ENCODE assay signal across 15 cellular contexts in genomic region chr19:28554321-28555091, GRCh38.
A peak's percentile ranks its signal among the peaks of the same experiment; 100 is the strongest.
DNase-seq lines count a peak whose midpoint lies in the region; ATAC-seq, FAIRE-seq and TF ChIP-seq lines count a peak whose summit lies in the region.
"Had no signal": no experiment of that assay in that cellular context is flagged by ENCODE, and none has a peak within 500 bp of the region (broad histone marks: within the 10 kb centered on the region; RNA-seq: fewer than 3 reads in every experiment).

No MANE protein-coding gene starts in this region.

- H3K36me3 ChIP-seq in lung (ENCODE audit: control insufficient read depth in 2 of 2, insufficient read depth in 2 of 2, low read length in 2 of 2) = no peaks in the 10 kb centered on the region
- H3K36me3 ChIP-seq in neural progenitor cell = no peaks in the 10 kb centered on the region
- H3K36me3 ChIP-seq in CD8-positive, alpha-beta T cell (ENCODE audit: insufficient read depth, low read length) = no peaks in the 10 kb centered on the region

- no peak overlapping the region for H3K4me2 ChIP-seq in neural progenitor cell

- H3K9me3 Mint-ChIP-seq in activated CD4-positive, alpha-beta T cell treated with anti-CD3 and anti-CD28 coated beads, Interleukin-2, amount 10 ng/mL, durations not matched to agents 24 days and 14 days = peaks cover 16% of the 10 kb centered on the region
- H3K9me3 Mint-ChIP-seq in stimulated activated effector memory CD8-positive, alpha-beta T cell treated with anti-CD3 and anti-CD28 coated beads, Interleukin-12 subunit alpha, Interleukin-12 subunit beta, amount 100 ng/mL, for 72 hours = peaks cover 6% of the 10 kb centered on the region
- H3K9me3 Mint-ChIP-seq in neural progenitor cell = no peaks in the 10 kb centered on the region
- H3K9me3 Mint-ChIP-seq in CD8-positive, alpha-beta T cell = peaks cover 2% of the 10 kb centered on the region
- H3K9me3 Mint-ChIP-seq: CD8-positive, alpha-beta memory T cell had no signal

- POLR2A ChIA-PET in CD8-positive, alpha-beta T cell (lab: Charles Lee) = no interaction called here

- no peak for FAIRE-seq in H54 (lab: Jason Lieb, UNC)
- FAIRE-seq: H1 had no signal

- DNase-seq in activated CD4-positive, alpha-beta T cell treated with anti-CD3 and anti-CD28 coated beads, Interleukin-2, amount 10 ng/mL, durations not matched to agents 24 days and 14 days = peak; percentile 35
- no peak for DNase-seq in activated CD4-positive, alpha-beta T cell treated with anti-CD3 and anti-CD28 coated beads, Interleukin-2, amount 50 U/mL, for 4 hours
- DNase-seq in ecto neural progenitor cell (ENCODE audit: low spot score) (peak; percentile 18), lung (ENCODE audit: low spot score) (peak; percentile 19), neural progenitor cell (ENCODE audit: low spot score) (no peak), H54 (ENCODE audit: insufficient read length, low spot score) (no peak)
- no peak for DNase-seq in stimulated activated effector memory CD8-positive, alpha-beta T cell treated with anti-CD3 and anti-CD28 coated beads, Interleukin-12 subunit alpha, Interleukin-12 subunit beta, amount 100 ng/mL, for 72 hours (ENCODE audit: low spot score in 2 of 2)
- DNase-seq in CD8-positive, alpha-beta T cell = no peak
- DNase-seq: Caco-2; CD8-positive, alpha-beta memory T cell; DMS53 had no signal

- no peaks in the 10 kb centered on the region for H3K36me3 Mint-ChIP-seq in activated CD4-positive, alpha-beta T cell treated with anti-CD3 and anti-CD28 coated beads, Interleukin-2, amount 10 ng/mL, durations not matched to agents 24 days and 14 days (ENCODE audit: low read depth)
- no peaks in the 10 kb centered on the region for H3K36me3 Mint-ChIP-seq in stimulated activated effector memory CD8-positive, alpha-beta T cell treated with anti-CD3 and anti-CD28 coated beads, Interleukin-12 subunit alpha, Interleukin-12 subunit beta, amount 100 ng/mL, for 72 hours
- no peaks in the 10 kb centered on the region for H3K36me3 Mint-ChIP-seq in neural progenitor cell
- no peaks in the 10 kb centered on the region for H3K36me3 Mint-ChIP-seq in CD8-positive, alpha-beta T cell
- H3K36me3 Mint-ChIP-seq: CD14-positive monocyte had no signal

- H3K27ac ChIP-seq in lung (ENCODE audit: low read depth in 1 of 2, low read length in 1 of 2) (no peak overlapping the region), neural progenitor cell (no peak overlapping the region)
- H3K27ac ChIP-seq in CD8-positive, alpha-beta T cell (ENCODE audit: low read depth, low read length) = no peak overlapping the region
- H3K27ac ChIP-seq: 22Rv1 had no signal

- WGBS in lung, 2 donors = 70 to 83% methylated on average over 4 of the region's 4 CpGs

- no peak overlapping the region for H3K9ac ChIP-seq in neural progenitor cell

- H3K4me1 ChIP-seq in lung (ENCODE audit: control insufficient read depth in 2 of 2, insufficient read depth in 2 of 2, low read length in 2 of 2) (no peaks in the 10 kb centered on the region), neural progenitor cell (no peaks in the 10 kb centered on the region)
- peaks cover 6% of the 10 kb centered on the region for H3K4me1 ChIP-seq in CD8-positive, alpha-beta T cell (ENCODE audit: insufficient read depth, low read length)
- H3K4me1 ChIP-seq: Caco-2 had no signal

- no peaks in the 10 kb centered on the region for H3K79me2 ChIP-seq in neural progenitor cell (ENCODE audit: low read depth)

- no peak overlapping the region for H3K4me3 ChIP-seq in lung
- H3K4me3 ChIP-seq in neural progenitor cell = no peak overlapping the region
- no peak overlapping the region for H3K4me3 ChIP-seq in CD8-positive, alpha-beta T cell (ENCODE audit: low read depth, low read length)

- no peak for ATAC-seq in lung (ENCODE audit: insufficient read depth, low FRiP score)
- ATAC-seq in stimulated activated effector memory CD8-positive, alpha-beta T cell treated with anti-CD3 and anti-CD28 coated beads, Interleukin-12 subunit alpha, Interleukin-12 subunit beta, amount 100 ng/mL, for 72 hours = peak; percentile 24
- ATAC-seq in CD8-positive, alpha-beta T cell = no peak
- ATAC-seq: HCT116 had no signal

- no peak for TF ChIP-seq POLR2A in H54 (IDR thresholded peaks at IDR 0.05; ENCODE audit: low read depth, low read length)

- intact Hi-C loops in activated CD4-positive, alpha-beta T cell treated with anti-CD3 and anti-CD28 coated beads, Interleukin-2, amount 10 ng/mL, durations not matched to agents 24 days and 14 days (cut with micrococcal nuclease) = no loop called here
- intact Hi-C loops in CD8-positive, alpha-beta T cell (cut with DNase I, micrococcal nuclease) = no loop called here

- no peaks in the 10 kb centered on the region for H3F3A ChIP-seq in neural progenitor cell (ENCODE audit: low read depth)

- no peak overlapping the region for H2AFZ ChIP-seq in neural progenitor cell (replicated peaks)

- CTCF ChIA-PET in CD8-positive, alpha-beta T cell (lab: Charles Lee) = no interaction called here

- H3K27ac Mint-ChIP-seq in activated CD4-positive, alpha-beta T cell treated with anti-CD3 and anti-CD28 coated beads, Interleukin-2, amount 10 ng/mL, durations not matched to agents 24 days and 14 days = no peak overlapping the region
- no peak overlapping the region for H3K27ac Mint-ChIP-seq in stimulated activated effector memory CD8-positive, alpha-beta T cell treated with anti-CD3 and anti-CD28 coated beads, Interleukin-12 subunit alpha, Interleukin-12 subunit beta, amount 100 ng/mL, for 72 hours
- H3K27ac Mint-ChIP-seq in neural progenitor cell = no peak overlapping the region
- H3K27ac Mint-ChIP-seq in CD8-positive, alpha-beta T cell = no peak overlapping the region
- H3K27ac Mint-ChIP-seq: CD14-positive monocyte had no signal

- H3K9me3 ChIP-seq in lung (ENCODE audit: control insufficient read depth in 2 of 2, insufficient read depth in 1 of 2, low read length in 1 of 2) = peaks cover 0 to 5% of the 10 kb centered on the region in 2 donors
- no peaks in the 10 kb centered on the region for H3K9me3 ChIP-seq in neural progenitor cell (ENCODE audit: low read depth)
- H3K9me3 ChIP-seq in CD8-positive, alpha-beta T cell (ENCODE audit: low read length) = no peaks in the 10 kb centered on the region
- H3K9me3 ChIP-seq: Caco-2 had no signal

- no peaks in the 10 kb centered on the region for H4K20me1 ChIP-seq in neural progenitor cell (ENCODE audit: low read depth)

- no peaks in the 10 kb centered on the region for H3K27me3 Mint-ChIP-seq in activated CD4-positive, alpha-beta T cell treated with anti-CD3 and anti-CD28 coated beads, Interleukin-2, amount 10 ng/mL, durations not matched to agents 24 days and 14 days
- peaks cover 2% of the 10 kb centered on the region for H3K27me3 Mint-ChIP-seq in neural progenitor cell (ENCODE audit: insufficient read depth, low read depth)
- no peaks in the 10 kb centered on the region for H3K27me3 Mint-ChIP-seq in CD8-positive, alpha-beta T cell (ENCODE audit: low read depth)
- H3K27me3 Mint-ChIP-seq: CD8-positive, alpha-beta memory T cell had no signal

- no peak for TF ChIP-seq CTCF in lung (IDR thresholded peaks at IDR 0.05; ENCODE audit: control extremely low read depth, extremely low read depth)
- TF ChIP-seq CTCF in neural progenitor cell (IDR thresholded peaks at IDR 0.05) = no peak
- no peak for TF ChIP-seq CTCF in CD8-positive, alpha-beta T cell (IDR thresholded peaks at IDR 0.05)

- H3K4me3 Mint-ChIP-seq in activated CD4-positive, alpha-beta T cell treated with anti-CD3 and anti-CD28 coated beads, Interleukin-2, amount 10 ng/mL, durations not matched to agents 24 days and 14 days = no peak overlapping the region
- no peak overlapping the region for H3K4me3 Mint-ChIP-seq in stimulated activated effector memory CD8-positive, alpha-beta T cell treated with anti-CD3 and anti-CD28 coated beads, Interleukin-12 subunit alpha, Interleukin-12 subunit beta, amount 100 ng/mL, for 72 hours
- no peak overlapping the region for H3K4me3 Mint-ChIP-seq in neural progenitor cell
- no peak overlapping the region for H3K4me3 Mint-ChIP-seq in CD8-positive, alpha-beta T cell
- H3K4me3 Mint-ChIP-seq: CD14-positive monocyte had no signal

- H3K27me3 ChIP-seq in lung (ENCODE audit: control insufficient read depth, insufficient read depth) = no peaks in the 10 kb centered on the region
- no peaks in the 10 kb centered on the region for H3K27me3 ChIP-seq in neural progenitor cell
- no peaks in the 10 kb centered on the region for H3K27me3 ChIP-seq in CD8-positive, alpha-beta T cell (ENCODE audit: insufficient read depth, low read length)

- peaks cover 14% of the 10 kb centered on the region for H3K4me1 Mint-ChIP-seq in activated CD4-positive, alpha-beta T cell treated with anti-CD3 and anti-CD28 coated beads, Interleukin-2, amount 10 ng/mL, durations not matched to agents 24 days and 14 days
- H3K4me1 Mint-ChIP-seq in stimulated activated effector memory CD8-positive, alpha-beta T cell treated with anti-CD3 and anti-CD28 coated beads, Interleukin-12 subunit alpha, Interleukin-12 subunit beta, amount 100 ng/mL, for 72 hours = peaks cover 6% of the 10 kb centered on the region
- peaks cover 4% of the 10 kb centered on the region for H3K4me1 Mint-ChIP-seq in neural progenitor cell
- peaks cover 14% of the 10 kb centered on the region for H3K4me1 Mint-ChIP-seq in CD8-positive, alpha-beta T cell (ENCODE audit: low read depth)

Comparison
In these comparisons a context has a peak if more than half of its experiments do, and no peak if none do; other contexts are left out.
1. DNase-seq: peak in activated CD4-positive, alpha-beta T cell treated with anti-CD3 and anti-CD28 coated beads, Interleukin-2, amount 10 ng/mL, durations not matched to agents 24 days and 14 days (single experiment), ecto neural progenitor cell (single experiment) and lung (single experiment); none in activated CD4-positive, alpha-beta T cell treated with anti-CD3 and anti-CD28 coated beads, Interleukin-2, amount 50 U/mL, for 4 hours (0 of 2), stimulated activated effector memory CD8-positive, alpha-beta T cell treated with anti-CD3 and anti-CD28 coated beads, Interleukin-12 subunit alpha, Interleukin-12 subunit beta, amount 100 ng/mL, for 72 hours (0 of 2), neural progenitor cell (single experiment), CD8-positive, alpha-beta T cell (0 of 7) and H54 (single experiment).